Comparison of ENCODE assay signal across 8 cellular contexts in the genomic region with DNA sequence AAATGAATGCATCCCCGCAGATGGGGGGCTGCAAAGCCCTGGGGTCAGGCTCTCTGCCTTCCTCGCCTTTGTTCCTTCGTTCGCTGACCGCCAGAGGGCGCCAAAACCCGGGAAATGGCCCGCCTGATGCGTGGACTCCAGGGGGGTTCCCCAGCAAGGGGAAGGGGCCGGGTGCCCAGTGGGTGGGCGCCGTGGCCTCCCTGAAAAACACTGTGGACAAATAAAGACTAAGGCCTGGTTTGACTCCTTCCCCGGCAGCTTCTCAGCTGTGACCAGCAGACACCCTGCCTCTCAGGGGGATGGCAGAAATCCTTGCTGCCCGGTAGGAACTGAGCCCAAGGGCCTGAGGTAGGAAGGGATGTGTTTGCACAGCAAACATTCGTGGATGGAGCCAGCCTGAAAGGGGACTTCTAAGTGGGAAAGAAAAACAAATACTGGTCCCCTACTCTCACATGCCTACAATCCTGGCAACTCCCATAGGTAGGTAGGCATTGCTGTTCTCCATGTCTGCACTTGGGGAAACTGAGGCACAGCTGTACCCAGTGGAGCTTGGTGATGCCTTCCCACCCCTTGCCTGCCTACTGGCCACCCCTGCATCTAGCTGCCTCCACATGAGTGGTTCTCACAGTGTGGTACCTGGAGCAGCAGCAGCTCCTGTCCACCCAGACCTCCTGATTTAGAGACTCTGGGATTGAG. TPM values are rescaled to one million over a fixed set of nuclear protein-coding genes. Genes with fewer than 3 reads are reported as not detected.
A peak's percentile ranks its signal among the peaks of the same experiment; 100 is the strongest.
DNase-seq lines count a peak whose midpoint lies in the region; ATAC-seq, FAIRE-seq and TF ChIP-seq lines count a peak whose summit lies in the region.

No MANE protein-coding gene starts in this region.

- H3K4me2 ChIP-seq in fibroblast of lung (ENCODE audit: extremely low read depth, insufficient read depth, low read length) = peak overlapping the region; percentile 65

- H3K4me3 ChIP-seq in fibroblast of lung (replicated peaks in 1 of 4; ENCODE audit: control extremely low read depth in 1 of 4, insufficient read depth in 1 of 4, low read depth in 3 of 4, low read length in 4 of 4) (no peak overlapping the region), pancreas (no peak overlapping the region), upper lobe of left lung (no peak overlapping the region)

- no peaks in the 10 kb centered on the region for H3K36me3 ChIP-seq in fibroblast of lung (ENCODE audit: control insufficient read depth, insufficient read depth, low read length)
- H3K36me3 ChIP-seq in pancreas = no peaks in the 10 kb centered on the region
- no peaks in the 10 kb centered on the region for H3K36me3 ChIP-seq in upper lobe of left lung

- ATAC-seq in pancreas (peak in 3 of 4 donors; percentile 52 to 58 (median 57)), upper lobe of left lung (ENCODE audit: low FRiP score in 2 of 2) (peak in 1 of 2 donors; percentile 49), HG03521 (IDR thresholded peaks at IDR 0.05; ENCODE audit: unreplicated experiment) (no peak)

- intact Hi-C loops in pancreas (cut with DNase I) = loop anchor here in 2 of 3 donors (5.0 to 10.0 kb wide), 2 partner anchors 219 to 222 kb away; no protein-coding TSS in a partner anchor

- no peak overlapping the region for H2AFZ ChIP-seq in fibroblast of lung (ENCODE audit: low read length)

- peak overlapping the region; percentile 32 for H3K9ac ChIP-seq in fibroblast of lung (ENCODE audit: insufficient read depth, low read length)

- H3K27me3 ChIP-seq in fibroblast of lung (ENCODE audit: control insufficient read depth, insufficient read depth, low read length) (no peaks in the 10 kb centered on the region), pancreas (no peaks in the 10 kb centered on the region), upper lobe of left lung (no peaks in the 10 kb centered on the region)

- no peaks in the 10 kb centered on the region for H4K20me1 ChIP-seq in fibroblast of lung (ENCODE audit: control insufficient read depth, extremely low read depth, insufficient read depth, low read length)

- no peak for TF ChIP-seq POLR2A in upper lobe of left lung (IDR thresholded peaks at IDR 0.05)

- TF ChIP-seq EP300 in upper lobe of left lung (IDR thresholded peaks at IDR 0.05) = no peak

- TF ChIP-seq CTCF in fibroblast of lung (conservative IDR thresholded peaks at IDR 0.05 in 1 of 2, IDR thresholded peaks at IDR 0.05 in 1 of 2; ENCODE audit: low read depth in 1 of 2, low read length in 2 of 2) = peak; percentile 75 to 76
- peak; percentile 88 to 94 (median 90) for TF ChIP-seq CTCF in pancreas (IDR thresholded peaks at IDR 0.05)
- TF ChIP-seq CTCF in upper lobe of left lung (IDR thresholded peaks at IDR 0.05) = peak; percentile 84 to 93 (median 91)

- FAIRE-seq in pancreas (lab: Jason Lieb, UNC) = no peak

- no peaks in the 10 kb centered on the region for H3K79me2 ChIP-seq in fibroblast of lung (ENCODE audit: control insufficient read depth, insufficient read depth, low read length)

- no peaks in the 10 kb centered on the region for H3K9me3 ChIP-seq in fibroblast of lung (ENCODE audit: control insufficient read depth, insufficient read depth, low read depth, low read length)
- no peaks in the 10 kb centered on the region for H3K9me3 ChIP-seq in pancreas
- H3K9me3 ChIP-seq in upper lobe of left lung = no peaks in the 10 kb centered on the region

- H3K27ac ChIP-seq in fibroblast of lung (ENCODE audit: insufficient read depth, low read length) = no peak overlapping the region
- H3K27ac ChIP-seq in pancreas = no peak overlapping the region
- H3K27ac ChIP-seq in upper lobe of left lung = peak overlapping the region; percentile 80 to 90 (median 85)

- H3K4me1 ChIP-seq in fibroblast of lung (ENCODE audit: control insufficient read depth, extremely low read depth, insufficient read depth, low read length) = peaks cover 2% of the 10 kb centered on the region
- no peaks in the 10 kb centered on the region for H3K4me1 ChIP-seq in pancreas
- H3K4me1 ChIP-seq in upper lobe of left lung = peaks cover 33 to 53% (median 49%) of the 10 kb centered on the region in 4 donors

- 1% methylated on average over 15 of the region's 15 CpGs for WGBS in pancreas, 2 donors
- 0 to 1% methylated on average over 15 of the region's 15 CpGs for WGBS in upper lobe of left lung, 2 donors

- DNase-seq in NCI-H1436 (lab: John Stamatoyannopoulos, UW) (peak; percentile 10), NCI-H1436 treated with DMSO at 0.1 percent for 48 hours (lab: John Stamatoyannopoulos, UW) (no peak), NCI-H748 treated with DMSO at 0.1 percent for 48 hours (lab: John Stamatoyannopoulos, UW) (peak; percentile 29), fibroblast of lung (ENCODE audit: low read depth in 2 of 2) (peak in 1 of 2 donors; percentile 18), pancreas (peak in 4 of 6 donors; percentile 68 to 90 (median 80)), upper lobe of left lung (peak; percentile 59 to 91)
- DNase-seq in activated T-cell treated with anti-CD3 and anti-CD28 coated beads, Interleukin-2, amount 50 U/mL, for 1 hour = peak; percentile 81

RNA-seq across cellular contexts. Expression of a gene that starts 57.7 kb away (rescaled TPM):
- total RNA-seq in fibroblast of lung (56.5 and 148 TPM in 2 replicates), pancreas (100 to 1,000 TPM in 1 of 6 donors, 10 to 100 TPM in 5; 18.6 to 198 (median 55.5) TPM), upper lobe of left lung (1,000 to 10,000 TPM in 3 of 6 donors, 100 to 1,000 TPM in 3; 568 to 1,492 (median 904) TPM)
- polyA plus RNA-seq in fibroblast of lung (121 and 291 TPM in 2 replicates), pancreas (10 to 100 TPM; 46.3 to 75.1 TPM)
- 89.4 and 192 TPM in 2 replicates for polyA plus RNA-seq in fibroblast of lung (2012)
- 200 and 307 TPM in 2 replicates for polyA minus RNA-seq in fibroblast of lung (ENCODE audit: low replicate concordance)

Comparison
In these comparisons a context has a peak if more than half of its experiments do, and no peak if none do; other contexts are left out.
1. H3K27ac ChIP-seq: peak in upper lobe of left lung (4 of 4); none in fibroblast of lung (single experiment) and pancreas (0 of 4).
2. Peak in every context shown above with its lines, with median percentiles within 50 percentile points of each other: CTCF ChIP-seq.